Comparison of ENCODE assay signal across 24 cellular contexts in the genomic region with DNA sequence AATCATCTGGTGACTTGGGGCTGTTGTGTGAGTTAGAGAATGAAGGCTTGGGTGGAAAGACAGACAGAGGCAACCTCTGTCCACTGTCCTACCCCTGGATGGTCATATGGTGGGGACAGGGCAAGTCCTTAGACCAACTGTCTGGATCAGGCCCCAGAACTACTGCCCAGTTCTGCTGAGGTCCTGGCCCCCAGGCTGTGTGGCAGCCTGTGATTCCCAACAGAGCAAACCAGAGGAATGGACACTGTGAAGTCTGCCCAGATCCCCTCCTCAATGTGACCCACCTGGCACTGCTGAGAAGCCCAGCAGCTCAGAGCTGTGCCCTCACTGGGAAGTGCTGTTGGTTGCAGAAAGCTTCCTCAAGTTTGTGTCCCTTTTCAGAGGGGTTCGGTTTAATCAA.
A peak's percentile ranks its signal among the peaks of the same experiment; 100 is the strongest.
DNase-seq lines count a peak whose midpoint lies in the region; ATAC-seq and TF ChIP-seq lines count a peak whose summit lies in the region.
"Had no signal": no experiment of that assay in that cellular context is flagged by ENCODE, and none has a peak within 500 bp of the region (broad histone marks: within the 10 kb centered on the region; RNA-seq: fewer than 3 reads in every experiment).

No MANE protein-coding gene starts in this region.

- peak overlapping the region; percentile 50 for H3K4me2 ChIP-seq in OCI-LY7 (ENCODE audit: low read length)

- no peak overlapping the region for H3K27ac Mint-ChIP-seq in memory B cell
- no peak overlapping the region for H3K27ac Mint-ChIP-seq in mesothelial cell of epicardium

- H3K27ac ChIP-seq in OCI-LY7 (ENCODE audit: low read depth, low read length, poor library complexity, severe bottlenecking) (peak overlapping the region; percentile 18), vagina (no peak overlapping the region)
- H3K27ac ChIP-seq: GM23248 had no signal

- H3K4me1 ChIP-seq in OCI-LY7 (ENCODE audit: insufficient read depth, low read length, poor library complexity, severe bottlenecking) (peaks cover 76% of the 10 kb centered on the region), vagina (no peaks in the 10 kb centered on the region)
- H3K4me1 ChIP-seq: Caco-2 had no signal

- no peak overlapping the region for H2AFZ ChIP-seq in OCI-LY7 (ENCODE audit: low read length)
- H2AFZ ChIP-seq: GM23248 had no signal

- CTCF ChIA-PET in OCI-LY7 (lab: Charles Lee; ENCODE audit: unreplicated experiment) = no interaction called here

- ATAC-seq in memory B cell (ENCODE audit: low read depth) = no peak
- ATAC-seq: HepG2, K562 had no signal

- no peaks in the 10 kb centered on the region for H3K79me2 ChIP-seq in OCI-LY7 (ENCODE audit: insufficient read depth, low read depth, low read length)

- intact Hi-C loops in OCI-LY7 (cut with micrococcal nuclease; ENCODE audit: unreplicated experiment) (loop anchor here (5.0 kb wide), 2 partner anchors 34 to 169 kb away; no protein-coding TSS in a partner anchor), vagina (cut with DNase I) (no loop called here)

- no TSS peak for BruUV-seq in OCI-LY7 (replicated peaks; lab: Mats Ljungman, UMichigan)

- H3K4me1 Mint-ChIP-seq in memory B cell (peaks cover 52% of the 10 kb centered on the region), mesothelial cell of epicardium (no peaks in the 10 kb centered on the region)

- H3K36me3 ChIP-seq in OCI-LY7 (ENCODE audit: insufficient read depth, low read length) (no peaks in the 10 kb centered on the region), vagina (no peaks in the 10 kb centered on the region)

- no peaks in the 10 kb centered on the region for H4K20me1 ChIP-seq in OCI-LY7 (ENCODE audit: insufficient read depth, low read length)

- no peak for TF ChIP-seq CTCF in OCI-LY7 (conservative IDR thresholded peaks at IDR 0.05; ENCODE audit: low read length)
- TF ChIP-seq CTCF in vagina (IDR thresholded peaks at IDR 0.05) = no peak
- no peak for TF ChIP-seq CTCF in mesothelial cell of epicardium (IDR thresholded peaks at IDR 0.05; ENCODE audit: unreplicated experiment)
- TF ChIP-seq CTCF in GM13976 (IDR thresholded peaks at IDR 0.05; ENCODE audit: borderline replicate concordance, control extremely low read depth, extremely low read depth, insufficient read depth, missing control alignments) = no peak

- H3K9me3 ChIP-seq in OCI-LY7 (ENCODE audit: low read length) (no peaks in the 10 kb centered on the region), vagina (no peaks in the 10 kb centered on the region)
- H3K9me3 ChIP-seq: Caco-2 had no signal

- H3K36me3 Mint-ChIP-seq in memory B cell = no peaks in the 10 kb centered on the region
- H3K36me3 Mint-ChIP-seq in mesothelial cell of epicardium = no peaks in the 10 kb centered on the region
- H3K36me3 Mint-ChIP-seq: CD4-positive, alpha-beta memory T cell had no signal

- H3K4me3 ChIP-seq in OCI-LY7 (ENCODE audit: low read depth, low read length, poor library complexity, severe bottlenecking) = no peak overlapping the region
- H3K4me3 ChIP-seq in vagina = no peak overlapping the region
- H3K4me3 ChIP-seq: GM23248, K562 had no signal

- no peaks in the 10 kb centered on the region for H3K27me3 ChIP-seq in vagina

- no peak for TF ChIP-seq POLR2A in vagina (IDR thresholded peaks at IDR 0.05)

- no peaks in the 10 kb centered on the region for H3K27me3 Mint-ChIP-seq in memory B cell
- peaks cover 85% of the 10 kb centered on the region for H3K27me3 Mint-ChIP-seq in mesothelial cell of epicardium (ENCODE audit: low read depth)
- H3K27me3 Mint-ChIP-seq: CD4-positive, alpha-beta memory T cell had no signal

- POLR2A ChIA-PET in OCI-LY7 (lab: Charles Lee) = no interaction called here

- DNase-seq in activated CD8-positive, alpha-beta memory T cell treated with anti-CD3 and anti-CD28 coated beads, Interleukin-2, amount 50 U/mL, for 48 hours = peak; percentile 26
- DNase-seq in activated CD8-positive, alpha-beta memory T cell treated with anti-CD3 and anti-CD28 coated beads, Interleukin-2, amount 50 U/mL, for 4 hours = no peak
- DNase-seq in OCI-LY7 (ENCODE audit: low spot score) (no peak), memory B cell (ENCODE audit: low spot score in 2 of 2) (no peak), vagina (ENCODE audit: extremely low spot score in 2 of 2) (peak; percentile 37 to 61), mesothelial cell of epicardium (ENCODE audit: low spot score in 2 of 2, unreplicated experiment in 2 of 2) (no peak), COR-L47 (lab: John Stamatoyannopoulos, UW) (no peak), GM13976 (ENCODE audit: low spot score) (no peak)
- DNase-seq: 8988T; ACHN; Caco-2; CD4-positive, alpha-beta memory T cell; GF-D8; GM23248; H7; MM.1S; NCI-H2029; NCI-H446 treated with DMSO at 0.1 percent for 48 hours; NCI-H526; NCI-H82; NK-92 treated with Interleukin-12 subunit alpha and Interleukin-12 subunit beta, amount 100 ng/mL, for 24 hours; SHP77 had no signal

- H3K9me2 ChIP-seq in OCI-LY7 (ENCODE audit: insufficient read depth, low read length) = no peaks in the 10 kb centered on the region

- no peaks in the 10 kb centered on the region for H3K9me3 Mint-ChIP-seq in memory B cell
- no peaks in the 10 kb centered on the region for H3K9me3 Mint-ChIP-seq in mesothelial cell of epicardium
- H3K9me3 Mint-ChIP-seq: CD4-positive, alpha-beta memory T cell had no signal

- in situ Hi-C loops in GM13976 (cut with MboI; ENCODE audit: low sequenced_read_pairs, unreplicated experiment) = no loop called here

- peak overlapping the region; percentile 44 for H3K4me3 Mint-ChIP-seq in memory B cell
- no peak overlapping the region for H3K4me3 Mint-ChIP-seq in mesothelial cell of epicardium
- H3K4me3 Mint-ChIP-seq: CD4-positive, alpha-beta memory T cell had no signal

Comparison
In these comparisons a context has a peak if more than half of its experiments do, and no peak if none do; other contexts are left out.
1. DNase-seq: peak in activated CD8-positive, alpha-beta memory T cell treated with anti-CD3 and anti-CD28 coated beads, Interleukin-2, amount 50 U/mL, for 48 hours (single experiment) and vagina (2 of 2); none in activated CD8-positive, alpha-beta memory T cell treated with anti-CD3 and anti-CD28 coated beads, Interleukin-2, amount 50 U/mL, for 4 hours (single experiment), OCI-LY7 (single experiment), memory B cell (0 of 2), mesothelial cell of epicardium (0 of 2), COR-L47 (single experiment) and GM13976 (single experiment).